Comparison of ENCODE assay signal across 26 cellular contexts in genomic region chr13:85910962-85911361, GRCh38.
"Had no signal": no experiment of that assay in that cellular context is flagged by ENCODE, and none has a peak within 500 bp of the region (broad histone marks: within the 10 kb centered on the region; RNA-seq: fewer than 3 reads in every experiment).

No MANE protein-coding gene starts in this region.

- ATAC-seq: stimulated activated effector memory CD8-positive, alpha-beta T cell treated with anti-CD3 and anti-CD28 coated beads, Interleukin-12 subunit alpha, Interleukin-12 subunit beta, amount 100 ng/mL, for 72 hours; stimulated activated memory B cell treated with anti-CD40 and anti-IgM and Interleukin-4, amounts not matched to agents 10 μg/mL and 1 μg/mL and 100 μg/mL, for 72 hours; stimulated activated naive B cell treated with anti-CD40 and anti-IgM and Interleukin-4, amounts not matched to agents 10 μg/mL and 1 μg/mL and 100 μg/mL, for 72 hours; stimulated activated naive CD8-positive, alpha-beta T cell treated with anti-CD3 and anti-CD28 coated beads, Interleukin-15, amount 100 ng/mL, for 72 hours; stimulated activated naive CD8-positive, alpha-beta T cell treated with anti-CD3 and anti-CD28 coated beads, Interleukin-15, Interleukin-2, amounts not matched to agents 100 U/mL and 50 U/mL, for 24 hours; upper lobe of right lung had no signal

- H3K27me3 ChIP-seq: stomach, suprapubic skin, testis, thyroid gland, tibial artery, tibial nerve, transverse colon, upper lobe of left lung, upper lobe of right lung, uterus, vagina had no signal

- H3K36me3 ChIP-seq: stomach, suprapubic skin, thoracic aorta, thyroid gland, tibial artery, tibial nerve, transverse colon, upper lobe of left lung, upper lobe of right lung, uterus, vagina had no signal

- H3K9me3 ChIP-seq: suprapubic skin, testis, thoracic aorta, thyroid gland, tibial artery, uterus, vagina had no signal

- DNase-seq: stimulated activated CD4-positive, alpha-beta T cell treated with anti-CD3 and anti-CD28 coated beads, Interleukin-2, amount 100 ng/mL, for 48 hours; stimulated activated CD4-positive, alpha-beta T cell treated with anti-CD3 and anti-CD28 coated beads, Interleukin-4, amount 100 ng/mL, for 1 hour; stimulated activated CD4-positive, alpha-beta T cell treated with anti-CD3 and anti-CD28 coated beads, Interleukin-4, amount 100 ng/mL, for 24 hours; stimulated activated CD4-positive, alpha-beta T cell treated with anti-CD3 and anti-CD28 coated beads, Interleukin-4, amount 100 ng/mL, for 4 hours; stimulated activated CD8-positive, alpha-beta memory T cell treated with anti-CD3 and anti-CD28 coated beads, Interleukin-4, amount 100 ng/mL, for 48 hours; stimulated activated naive B cell treated with anti-CD40 and anti-IgM and Interleukin-4, amounts not matched to agents 10 μg/mL and 1 μg/mL and 100 μg/mL, for 72 hours; stimulated activated naive CD4-positive, alpha-beta T cell; stimulated activated naive CD4-positive, alpha-beta T cell treated with Interleukin-2 at 50 U/mL for 16 hours; stimulated activated naive CD8-positive, alpha-beta T cell treated with anti-CD3 and anti-CD28 coated beads, Interleukin-15, amount 100 ng/mL, for 72 hours; stimulated activated naive CD8-positive, alpha-beta T cell treated with anti-CD3 and anti-CD28 coated beads, Interleukin-15, Interleukin-2, amounts not matched to agents 100 U/mL and 50 U/mL, for 24 hours; stomach; substantia nigra; testis; thyroid gland; tibial artery; transverse colon; trophoblast cell; upper lobe of left lung; upper lobe of right lung; uterus had no signal

- H3K4me3 ChIP-seq: stomach, suprapubic skin, testis, thoracic aorta, thyroid gland, tibial artery, tibial nerve, transverse colon, upper lobe of left lung, upper lobe of right lung, uterus, vagina had no signal

- H3K27ac ChIP-seq: stomach, suprapubic skin, testis, thoracic aorta, thyroid gland, tibial artery, tibial nerve, transverse colon, upper lobe of left lung, upper lobe of right lung, uterus, vagina had no signal
